Comparison of ENCODE assay signal across 28 cellular contexts in genomic region chr12:30416631-30417030, GRCh38.
"Had no signal": no experiment of that assay in that cellular context is flagged by ENCODE, and none has a peak within 500 bp of the region (broad histone marks: within the 10 kb centered on the region; RNA-seq: fewer than 3 reads in every experiment).

No MANE protein-coding gene starts in this region.

- H3K27ac ChIP-seq: adrenal gland, cardiac muscle cell, KMS-11, Peyer's patch, SJCRH30, SK-N-MC, WERI-Rb-1 had no signal

- H3K36me3 Mint-ChIP-seq: activated CD8-positive, alpha-beta memory T cell treated with anti-CD3 and anti-CD28 coated beads, Interleukin-2, amount 10 ng/mL, durations not matched to agents 7 days and 5 days; activated naive CD4-positive, alpha-beta T cell treated with anti-CD3 and anti-CD28 coated beads, Interleukin-2, amount 50 U/mL, for 72 hours; brain had no signal

- H3K4me3 Mint-ChIP-seq: activated CD4-positive, alpha-beta memory T cell treated with anti-CD3 and anti-CD28 coated beads, Interleukin-2, amount 10 ng/mL, durations not matched to agents 7 days and 5 days; activated CD8-positive, alpha-beta memory T cell treated with anti-CD3 and anti-CD28 coated beads, Interleukin-2, amount 10 ng/mL, durations not matched to agents 7 days and 5 days; activated naive CD4-positive, alpha-beta T cell treated with anti-CD3 and anti-CD28 coated beads for 36 hours; activated T-cell treated with anti-CD3 and anti-CD28 coated beads, Interleukin-2, amount 50 U/mL, for 72 hours; activated T-helper 17 cell treated with anti-CD3 and anti-CD28 coated beads, Interleukin-2, amount 50 U/mL, for 72 hours; brain had no signal

- H3K9ac ChIP-seq: KMS-11 had no signal

- H3K4me2 ChIP-seq: KMS-11 had no signal

- H3K4me1 Mint-ChIP-seq: activated CD4-positive, alpha-beta memory T cell treated with anti-CD3 and anti-CD28 coated beads, Interleukin-2, amount 10 ng/mL, durations not matched to agents 7 days and 5 days; activated CD8-positive, alpha-beta memory T cell treated with anti-CD3 and anti-CD28 coated beads, Interleukin-2, amount 10 ng/mL, durations not matched to agents 7 days and 5 days; activated T-helper 17 cell treated with anti-CD3 and anti-CD28 coated beads, Interleukin-2, amount 50 U/mL, for 72 hours had no signal

- H3K36me3 ChIP-seq: adrenal gland, cardiac muscle cell, Peyer's patch, SJCRH30, WERI-Rb-1 had no signal

- H3K4me3 ChIP-seq: adrenal gland, cardiac muscle cell, Peyer's patch, SJCRH30, SK-N-MC had no signal

- H3K27ac Mint-ChIP-seq: activated CD4-positive, alpha-beta memory T cell treated with anti-CD3 and anti-CD28 coated beads, Interleukin-2, amount 10 ng/mL, durations not matched to agents 7 days and 5 days; activated CD8-positive, alpha-beta memory T cell treated with anti-CD3 and anti-CD28 coated beads, Interleukin-2, amount 10 ng/mL, durations not matched to agents 7 days and 5 days; activated naive CD4-positive, alpha-beta T cell treated with anti-CD3 and anti-CD28 coated beads for 36 hours; activated naive CD4-positive, alpha-beta T cell treated with anti-CD3 and anti-CD28 coated beads, Interleukin-2, amount 50 U/mL, for 72 hours; activated T-cell treated with anti-CD3 and anti-CD28 coated beads, Interleukin-2, amount 50 U/mL, for 72 hours; activated T-helper 17 cell treated with anti-CD3 and anti-CD28 coated beads, Interleukin-2, amount 50 U/mL, for 72 hours; brain had no signal

- DNase-seq: activated CD4-positive, alpha-beta memory T cell treated with anti-CD3 and anti-CD28 coated beads, Interleukin-2, amount 10 ng/mL, durations not matched to agents 7 days and 5 days; activated CD4-positive, alpha-beta T cell treated with anti-CD3 and anti-CD28 coated beads for 1 hour; activated CD4-positive, alpha-beta T cell treated with anti-CD3 and anti-CD28 coated beads for 48 hours; activated CD4-positive, CD25-positive, alpha-beta regulatory T cell; activated CD8-positive, alpha-beta memory T cell treated with anti-CD3 and anti-CD28 coated beads for 24 hours; activated CD8-positive, alpha-beta memory T cell treated with anti-CD3 and anti-CD28 coated beads, Interleukin-2, amount 10 ng/mL, durations not matched to agents 7 days and 5 days; activated CD8-positive, alpha-beta memory T cell treated with anti-CD3 and anti-CD28 coated beads, Interleukin-2, amount 50 U/mL, for 48 hours; activated gamma-delta T cell; activated naive CD4-positive, alpha-beta T cell treated with anti-CD3 and anti-CD28 coated beads for 36 hours; activated T-cell treated with anti-CD3 and anti-CD28 coated beads, Interleukin-2, amount 50 U/mL, for 72 hours; adrenal gland; NCI-H1105 treated with DMSO at 0.1 percent for 48 hours; NCI-H1436; NCI-H1930; NCI-H345; NCI-H524 treated with DMSO at 0.1 percent for 48 hours; Peyer's patch; RPMI8226; SHP77; SJCRH30; T1000; WERI-Rb-1 had no signal

- H3K9me3 ChIP-seq: adrenal gland, Peyer's patch, SJCRH30 had no signal

- H3K27me3 Mint-ChIP-seq: activated CD4-positive, alpha-beta memory T cell treated with anti-CD3 and anti-CD28 coated beads, Interleukin-2, amount 10 ng/mL, durations not matched to agents 7 days and 5 days; activated CD8-positive, alpha-beta memory T cell treated with anti-CD3 and anti-CD28 coated beads, Interleukin-2, amount 10 ng/mL, durations not matched to agents 7 days and 5 days; activated T-helper 17 cell treated with anti-CD3 and anti-CD28 coated beads, Interleukin-2, amount 50 U/mL, for 72 hours; brain had no signal

- H3K27me3 ChIP-seq: adrenal gland, cardiac muscle cell, Peyer's patch, SJCRH30 had no signal

- H3K9me3 Mint-ChIP-seq: activated CD4-positive, alpha-beta memory T cell treated with anti-CD3 and anti-CD28 coated beads, Interleukin-2, amount 10 ng/mL, durations not matched to agents 7 days and 5 days had no signal

- H3K4me1 ChIP-seq: adrenal gland, Peyer's patch had no signal
